30 cellular contexts compared by ENCODE assay signal in the genomic region with DNA sequence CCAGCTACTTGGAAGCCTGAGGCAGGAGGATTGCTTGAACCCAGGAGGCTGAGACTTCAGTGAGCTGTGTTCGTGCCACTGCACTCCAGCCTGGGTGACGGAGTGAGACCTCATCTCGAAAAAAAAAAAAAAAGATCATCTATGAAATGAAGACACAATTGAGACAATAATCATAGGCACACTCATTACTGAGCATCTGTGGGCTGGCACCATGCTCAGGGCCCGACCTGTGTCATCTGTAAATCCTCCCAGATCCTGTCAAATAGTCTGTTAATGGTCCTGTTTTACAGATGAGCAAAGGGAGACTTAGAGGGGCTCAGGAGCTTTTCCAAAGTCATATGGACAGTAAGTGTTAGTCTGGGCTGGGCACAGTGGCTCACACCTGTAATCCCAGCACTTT. TPM values are rescaled to one million over a fixed set of nuclear protein-coding genes. Genes with fewer than 3 reads are reported as not detected.
"Had no signal": no experiment of that assay in that cellular context is flagged by ENCODE, and none has a peak within 500 bp of the region (broad histone marks: within the 10 kb centered on the region; RNA-seq: fewer than 3 reads in every experiment).

No MANE protein-coding gene starts in this region.

- H3K4me1 Mint-ChIP-seq: memory B cell had no signal

- H3K36me3 Mint-ChIP-seq: memory B cell, natural killer cell had no signal

- DNase-seq: effector CD8-positive, alpha-beta T cell; endodermal cell; foreskin keratinocyte; heart left ventricle; kidney; natural killer cell; occipital lobe; ovary; psoas muscle; right cardiac atrium; stimulated activated CD4-positive, alpha-beta T cell treated with anti-CD3 and anti-CD28 coated beads, Interleukin-15, amount 100 ng/mL, for 24 hours; stimulated activated CD4-positive, alpha-beta T cell treated with anti-CD3 and anti-CD28 coated beads, Interleukin-2, amount 100 ng/mL, for 48 hours; stimulated activated naive CD4-positive, alpha-beta T cell; stimulated activated naive CD8-positive, alpha-beta T cell treated with anti-CD3 and anti-CD28 coated beads, Interleukin-15, amount 100 ng/mL, for 72 hours; transverse colon; upper lobe of right lung; uterus had no signal

- ATAC-seq: foreskin keratinocyte; gastroesophageal sphincter; heart left ventricle; left lobe of liver; natural killer cell; psoas muscle; right cardiac atrium; stimulated activated naive CD8-positive, alpha-beta T cell treated with anti-CD3 and anti-CD28 coated beads, Interleukin-15, amount 100 ng/mL, for 72 hours; upper lobe of right lung had no signal

- H3K4me3 Mint-ChIP-seq: dendritic cell treated with granulocyte-macrophage colony-stimulating factor and Interleukin-4, amounts not matched to agents 40 ng/mL and 50 ng/mL, for 4 days; endodermal cell; memory B cell; natural killer cell had no signal

- H3K27ac Mint-ChIP-seq: dendritic cell treated with granulocyte-macrophage colony-stimulating factor and Interleukin-4, amounts not matched to agents 40 ng/mL and 50 ng/mL, for 4 days; endodermal cell; memory B cell; natural killer cell; stimulated activated naive CD8-positive, alpha-beta T cell treated with anti-CD3 and anti-CD28 coated beads, Interleukin-15, amount 100 ng/mL, for 72 hours had no signal

- H3K9me3 Mint-ChIP-seq: dendritic cell treated with granulocyte-macrophage colony-stimulating factor and Interleukin-4, amounts not matched to agents 40 ng/mL and 50 ng/mL, for 4 days; endodermal cell; memory B cell; natural killer cell; stimulated activated naive CD8-positive, alpha-beta T cell treated with anti-CD3 and anti-CD28 coated beads, Interleukin-15, amount 100 ng/mL, for 72 hours had no signal

RNA-seq across cellular contexts. Expression of gene NANOS2, which starts 4.1 kb away (rescaled TPM):
- total RNA-seq: endodermal cell, epithelial cell of proximal tubule, esophagus muscularis mucosa, fibroblast of lung, foreskin keratinocyte, gastroesophageal sphincter, heart left ventricle, hepatocyte, kidney, left lobe of liver, liver, lung, mononuclear cell, natural killer cell, occipital lobe, ovary, psoas muscle, renal cortical epithelial cell, right cardiac atrium, suprapubic skin, transverse colon, upper lobe of right lung, uterus had no signal

RNA-seq across cellular contexts. Expression of gene FOXA3, which starts 54.6 kb away (rescaled TPM):
- total RNA-seq: esophagus muscularis mucosa, fibroblast of lung, heart left ventricle, mononuclear cell, natural killer cell, occipital lobe, psoas muscle, right cardiac atrium, uterus had no signal

RNA-seq across cellular contexts. Expression of gene NOVA2, which starts 54.9 kb away (rescaled TPM):
- total RNA-seq: epithelial cell of proximal tubule, fibroblast of lung, foreskin keratinocyte, hepatocyte, natural killer cell had no signal
